ENCODE assay signal across 9 cellular contexts in genomic region chr3:19149388-19149787, GRCh38. TPM values are rescaled to one million over a fixed set of nuclear protein-coding genes. Genes with fewer than 3 reads are reported as not detected.
DNase-seq lines count a peak whose midpoint lies in the region; ATAC-seq and TF ChIP-seq lines count a peak whose summit lies in the region.
"Had no signal": no experiment of that assay in that cellular context is flagged by ENCODE, and none has a peak within 500 bp of the region (broad histone marks: within the 10 kb centered on the region; RNA-seq: fewer than 3 reads in every experiment).

No MANE protein-coding gene starts in this region.

- H3K4me1 ChIP-seq in DND-41 (ENCODE audit: insufficient read depth, low read length), result peaks cover 22% of the 10 kb centered on the region
- peaks cover 6 to 14% of the 10 kb centered on the region in 2 donors for H3K4me1 ChIP-seq in adrenal gland (replicated peaks in 1 of 2)
- peaks cover 13 to 26% (median 19%) of the 10 kb centered on the region in 4 donors for H3K4me1 ChIP-seq in upper lobe of left lung

- H3K36me3 ChIP-seq in DND-41 (ENCODE audit: insufficient read depth, low read length), result no peaks in the 10 kb centered on the region
- no peaks in the 10 kb centered on the region for H3K36me3 ChIP-seq in adrenal gland (replicated peaks in 1 of 2)
- H3K36me3 ChIP-seq in upper lobe of left lung, result no peaks in the 10 kb centered on the region
- H3K36me3 ChIP-seq: gastroesophageal sphincter had no signal

- peaks cover 4% of the 10 kb centered on the region for H3K9me3 ChIP-seq in DND-41 (ENCODE audit: insufficient read depth, low read length, severe bottlenecking)
- H3K9me3 ChIP-seq in adrenal gland (replicated peaks in 1 of 3), result no peaks in the 10 kb centered on the region
- H3K9me3 ChIP-seq in upper lobe of left lung, result no peaks in the 10 kb centered on the region

- H3K27ac ChIP-seq in DND-41 (ENCODE audit: low read length) (no peak overlapping the region), adrenal gland (no peak overlapping the region), upper lobe of left lung (no peak overlapping the region)
- H3K27ac ChIP-seq: gastroesophageal sphincter had no signal

- H2AFZ ChIP-seq in DND-41 (ENCODE audit: low read depth, low read length), result no peak overlapping the region

- no peaks in the 10 kb centered on the region for H4K20me1 ChIP-seq in DND-41 (ENCODE audit: insufficient read depth, low read length)

- 0 out of 3 replicates have a peak, but pooled peaks have one; percentile 20 for ATAC-seq in DND-41 (ENCODE audit: insufficient read depth, low read depth)
- ATAC-seq in upper lobe of left lung (ENCODE audit: low FRiP score in 2 of 2), result no peak
- ATAC-seq in GM19397 (IDR thresholded peaks at IDR 0.05; ENCODE audit: unreplicated experiment), result no peak
- ATAC-seq in activated CD4-positive, CD25-positive, alpha-beta regulatory T cell treated with anti-CD3 and anti-CD28 coated beads, Interleukin-2, amount 50 U/mL, for 24 hours, result no peak
- ATAC-seq: gastroesophageal sphincter had no signal

- H3K27me3 ChIP-seq in DND-41 (ENCODE audit: insufficient read depth, low read length, poor library complexity) (peaks cover 11% of the 10 kb centered on the region), adrenal gland (no peaks in the 10 kb centered on the region), upper lobe of left lung (peaks cover 0 to 12% (median 5%) of the 10 kb centered on the region in 4 donors)

- no peaks in the 10 kb centered on the region for H3K79me2 ChIP-seq in DND-41 (ENCODE audit: insufficient read depth, low read length)

- H3K4me2 ChIP-seq in DND-41 (ENCODE audit: insufficient read depth, low read length), result no peak overlapping the region

- 1 to 3% (median 2%) methylated on average over 6 of the region's 6 CpGs for WGBS in adrenal gland, 4 donors
- 3 to 5% methylated on average over 6 of the region's 6 CpGs for WGBS in upper lobe of left lung, 2 donors

- DNase-seq in DND-41, result peak; percentile 66
- peak; percentile 12 for DNase-seq in KG1 (lab: John Stamatoyannopoulos, UW)
- DNase-seq in adrenal gland, result peak; percentile 20 to 56 (median 38)
- DNase-seq in medulla oblongata (ENCODE audit: extremely low spot score), result peak; percentile 67
- DNase-seq in activated effector memory CD4-positive, alpha-beta T cell treated with Interleukin-2 at 50 U/mL for 16 hours, result no peak
- DNase-seq in upper lobe of left lung, result no peak

- TF ChIP-seq CTCF in DND-41 (IDR thresholded peaks at IDR 0.05; ENCODE audit: borderline replicate concordance, extremely low read depth, low read length, poor library complexity, severe bottlenecking) (no peak), adrenal gland (IDR thresholded peaks at IDR 0.05) (no peak), upper lobe of left lung (IDR thresholded peaks at IDR 0.05) (no peak)

- H3K9ac ChIP-seq in DND-41 (ENCODE audit: low read depth, low read length), result no peak overlapping the region

- no peak overlapping the region for H3K4me3 ChIP-seq in DND-41 (ENCODE audit: low read depth in 1 of 2, low read length in 2 of 2)
- H3K4me3 ChIP-seq in adrenal gland, result no peak overlapping the region
- no peak overlapping the region for H3K4me3 ChIP-seq in upper lobe of left lung

- no peak for TF ChIP-seq POLR2A in adrenal gland (IDR thresholded peaks at IDR 0.05)
- no peak for TF ChIP-seq POLR2A in upper lobe of left lung (IDR thresholded peaks at IDR 0.05)

- no peak for TF ChIP-seq EP300 in upper lobe of left lung (IDR thresholded peaks at IDR 0.05)

- intact Hi-C loops in adrenal gland (cut with DNase I), result no loop called here

RNA-seq across cellular contexts. Expression of gene KCNH8, which starts 1.1 kb away (rescaled TPM):
- total RNA-seq in adrenal gland, result 1 to 10 TPM in 6 of 8 donors, under 1 TPM in 2; 0.27 to 5.9 (median 2.1) TPM
- 1 to 10 TPM; 2.1 to 7.6 (median 3.8) TPM for polyA plus RNA-seq in adrenal gland
- under 1 TPM in 4 of 6 donors, not detected in 2; 0.10 to 0.24 (median 0.13) TPM for total RNA-seq in upper lobe of left lung

Comparison
In these comparisons a context has a peak if more than half of its experiments do, and no peak if none do; other contexts are left out.
1. DNase-seq: peak in DND-41 (single experiment), KG1 (single experiment), adrenal gland (7 of 7) and medulla oblongata (single experiment); none in activated effector memory CD4-positive, alpha-beta T cell treated with Interleukin-2 at 50 U/mL for 16 hours (single experiment) and upper lobe of left lung (0 of 2).